27 cellular contexts compared by ENCODE assay signal in genomic region chr11:120105576-120105975, GRCh38.
"Had no signal": no experiment of that assay in that cellular context is flagged by ENCODE, and none has a peak within 500 bp of the region (broad histone marks: within the 10 kb centered on the region; RNA-seq: fewer than 3 reads in every experiment).

No MANE protein-coding gene starts in this region.

- H3K27ac ChIP-seq: adrenal gland, Peyer's patch, SJSA1 had no signal

- H3K4me3 Mint-ChIP-seq: activated CD4-positive, alpha-beta memory T cell treated with anti-CD3 and anti-CD28 coated beads for 36 hours; activated CD4-positive, alpha-beta T cell treated with anti-CD3 and anti-CD28 coated beads, Interleukin-2, amount 10 ng/mL, durations not matched to agents 7 days and 5 days; activated naive CD8-positive, alpha-beta T cell treated with anti-CD3 and anti-CD28 coated beads, Interleukin-2, amount 10 ng/mL, durations not matched to agents 7 days and 5 days; activated T-cell treated with anti-CD3 and anti-CD28 coated beads, Interleukin-2, amount 50 U/mL, for 72 hours; T-cell had no signal

- H3K36me3 ChIP-seq: adrenal gland, Peyer's patch, SJSA1 had no signal

- H3K9me3 Mint-ChIP-seq: activated CD4-positive, alpha-beta memory T cell treated with anti-CD3 and anti-CD28 coated beads for 36 hours; activated CD4-positive, alpha-beta T cell treated with anti-CD3 and anti-CD28 coated beads, Interleukin-2, amount 10 ng/mL, durations not matched to agents 7 days and 5 days; activated naive CD8-positive, alpha-beta T cell treated with anti-CD3 and anti-CD28 coated beads, Interleukin-2, amount 10 ng/mL, durations not matched to agents 7 days and 5 days; activated T-cell treated with anti-CD3 and anti-CD28 coated beads, Interleukin-2, amount 50 U/mL, for 72 hours; activated T-helper 2 cell treated with anti-CD3 and anti-CD28 coated beads, Interferon-gamma antibody, Interleukin-2, Interleukin-4, amounts not matched to agents 10 μg/mL and 5 μg/mL and 100 μg/mL, durations not matched to agents 14 hours and 24 hours and 36 hours; T-cell had no signal

- DNase-seq: activated CD4-positive, alpha-beta memory T cell treated with anti-CD3 and anti-CD28 coated beads for 36 hours; activated CD4-positive, alpha-beta T cell treated with anti-CD3 and anti-CD28 coated beads, Interleukin-2, amount 10 ng/mL, durations not matched to agents 7 days and 5 days; activated CD4-positive, CD25-positive, alpha-beta regulatory T cell; activated CD8-positive, alpha-beta memory T cell treated with anti-CD3 and anti-CD28 coated beads for 24 hours; activated gamma-delta T cell treated with Interleukin-2 at 50 U/mL for 16 hours; activated naive CD4-positive, alpha-beta T cell treated with anti-CD3 and anti-CD28 coated beads, Interleukin-2, amount 50 U/mL, for 16 hours; activated naive CD8-positive, alpha-beta T cell treated with anti-CD3 and anti-CD28 coated beads, Interleukin-2, amount 10 ng/mL, durations not matched to agents 7 days and 5 days; activated T-cell treated with anti-CD3 and anti-CD28 coated beads, Interleukin-2, amount 50 U/mL, for 72 hours; adrenal gland; anterior cingulate cortex; cerebellar nuclear complex; KG1; NCI-H1092; NCI-H1417; NCI-H1930; NCI-H2107; NCI-H2171 treated with DMSO at 0.1 percent for 48 hours; NCI-H345; NCI-H510A; NCI-H748 treated with DMSO at 0.1 percent for 48 hours; Peyer's patch; SHP77; T-cell; T-helper 2 cell; T1000 had no signal

- H3K4me1 Mint-ChIP-seq: activated CD4-positive, alpha-beta T cell treated with anti-CD3 and anti-CD28 coated beads, Interleukin-2, amount 10 ng/mL, durations not matched to agents 7 days and 5 days; activated naive CD8-positive, alpha-beta T cell treated with anti-CD3 and anti-CD28 coated beads, Interleukin-2, amount 10 ng/mL, durations not matched to agents 7 days and 5 days; T-cell had no signal

- H3K4me1 ChIP-seq: adrenal gland, Peyer's patch, SJSA1 had no signal

- H3K4me3 ChIP-seq: adrenal gland, Peyer's patch, SJSA1 had no signal

- H3K27me3 ChIP-seq: Peyer's patch, SJSA1 had no signal

- H3K27ac Mint-ChIP-seq: activated CD4-positive, alpha-beta memory T cell treated with anti-CD3 and anti-CD28 coated beads for 36 hours; activated CD4-positive, alpha-beta T cell treated with anti-CD3 and anti-CD28 coated beads, Interleukin-2, amount 10 ng/mL, durations not matched to agents 7 days and 5 days; activated naive CD8-positive, alpha-beta T cell treated with anti-CD3 and anti-CD28 coated beads, Interleukin-2, amount 10 ng/mL, durations not matched to agents 7 days and 5 days; activated T-cell treated with anti-CD3 and anti-CD28 coated beads, Interleukin-2, amount 50 U/mL, for 72 hours; activated T-helper 2 cell treated with anti-CD3 and anti-CD28 coated beads, Interferon-gamma antibody, Interleukin-2, Interleukin-4, amounts not matched to agents 10 μg/mL and 5 μg/mL and 100 μg/mL, durations not matched to agents 14 hours and 24 hours and 36 hours; T-cell had no signal

- H3K36me3 Mint-ChIP-seq: activated CD4-positive, alpha-beta memory T cell treated with anti-CD3 and anti-CD28 coated beads for 36 hours; activated naive CD8-positive, alpha-beta T cell treated with anti-CD3 and anti-CD28 coated beads, Interleukin-2, amount 10 ng/mL, durations not matched to agents 7 days and 5 days; T-cell had no signal

- H3K9me3 ChIP-seq: adrenal gland, Peyer's patch, SJSA1 had no signal
